ENCODE assay signal across 2 cellular contexts in the genomic region with DNA sequence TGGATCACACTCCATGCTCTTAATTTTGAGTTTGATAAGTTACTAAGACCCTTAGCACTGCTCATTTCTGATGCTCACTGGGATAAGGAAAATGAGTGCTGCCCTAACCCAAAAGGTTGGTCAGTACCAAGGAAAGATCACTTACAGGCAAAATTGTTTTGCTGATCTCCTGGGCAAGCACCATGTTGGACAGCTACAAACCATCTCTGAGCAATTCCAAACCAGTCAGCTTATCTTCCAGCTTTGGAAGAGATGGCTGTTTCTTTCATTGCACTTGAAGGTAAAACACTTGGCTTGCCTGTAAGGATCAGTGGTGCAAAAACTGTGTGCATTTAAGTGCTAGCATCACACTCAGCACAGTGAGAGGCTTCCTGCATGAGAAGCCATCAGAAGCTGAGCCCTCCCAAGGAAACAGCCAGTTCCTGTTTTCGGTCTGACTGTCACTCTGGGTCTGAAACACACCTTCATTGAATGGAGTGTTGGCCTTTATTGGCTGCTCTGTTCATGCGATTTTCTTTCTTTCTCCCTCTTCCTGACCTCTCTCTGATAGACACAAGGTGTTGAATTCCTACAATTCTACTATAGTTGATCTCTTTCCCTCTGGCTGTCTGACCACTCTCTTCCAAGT.
TF ChIP-seq lines count a peak whose summit lies in the region.

No MANE protein-coding gene starts in this region.

TF ChIP-seq in H1, 55 proteins besides CTCF, POLR2A, EP300 and RAD21 (continued from another document and continues in another):
- no peak for TF ChIP-seq CHD7 (IDR thresholded peaks at IDR 0.05; ENCODE audit: insufficient replicate concordance, low read length)
- no peak for TF ChIP-seq RFX5 (IDR thresholded peaks at IDR 0.05; ENCODE audit: borderline replicate concordance, low read depth, low read length)
- no peak for TF ChIP-seq CBX5 (IDR thresholded peaks at IDR 0.05; ENCODE audit: low read depth, low read length)
- TF ChIP-seq JUND (IDR thresholded peaks at IDR 0.05; ENCODE audit: low read length) = no peak
- no peak for TF ChIP-seq TEAD4 (IDR thresholded peaks at IDR 0.05; ENCODE audit: low read depth, low read length)
- TF ChIP-seq USF2 (IDR thresholded peaks at IDR 0.05; ENCODE audit: low read length) = no peak
- no peak for TF ChIP-seq BCL11A (IDR thresholded peaks at IDR 0.05; ENCODE audit: low read depth in 2 of 2, low read length in 2 of 2)
- TF ChIP-seq RBBP5 (IDR thresholded peaks at IDR 0.05; ENCODE audit: borderline replicate concordance, low read depth, low read length) = no peak
- no peak for TF ChIP-seq ZNF274 (IDR thresholded peaks at IDR 0.05; ENCODE audit: borderline replicate concordance, extremely low read depth, low read length)
- no peak for TF ChIP-seq SP4 (IDR thresholded peaks at IDR 0.05; ENCODE audit: low read length)
- no peak for TF ChIP-seq POLR2AphosphoS5 (IDR thresholded peaks at IDR 0.05; ENCODE audit: low read depth, low read length)
- TF ChIP-seq SP1 (IDR thresholded peaks at IDR 0.05; ENCODE audit: low read depth, low read length) = no peak
- TF ChIP-seq E2F6 (IDR thresholded peaks at IDR 0.05) = no peak

TF ChIP-seq in WTC11, 78 proteins besides CTCF, POLR2A, EP300 and RAD21 (continued from another document):
- TF ChIP-seq HMGA2 (CRISPR knock-in tag; IDR thresholded peaks at IDR 0.05) (no peak), SOX15 (CRISPR knock-in tag; IDR thresholded peaks at IDR 0.05) (no peak), ZBTB21 (CRISPR knock-in tag; IDR thresholded peaks at IDR 0.05; ENCODE audit: borderline replicate concordance) (no peak), JAZF1 (CRISPR knock-in tag; IDR thresholded peaks at IDR 0.05) (no peak), TEAD4 (CRISPR knock-in tag; IDR thresholded peaks at IDR 0.05) (no peak), ZBTB43 (CRISPR knock-in tag; IDR thresholded peaks at IDR 0.05) (no peak), ATF1 (CRISPR knock-in tag; IDR thresholded peaks at IDR 0.05) (no peak), TCF7 (CRISPR knock-in tag; IDR thresholded peaks at IDR 0.05; ENCODE audit: low read depth) (no peak)
